Comparison of ENCODE assay signal across 32 cellular contexts in the genomic region with DNA sequence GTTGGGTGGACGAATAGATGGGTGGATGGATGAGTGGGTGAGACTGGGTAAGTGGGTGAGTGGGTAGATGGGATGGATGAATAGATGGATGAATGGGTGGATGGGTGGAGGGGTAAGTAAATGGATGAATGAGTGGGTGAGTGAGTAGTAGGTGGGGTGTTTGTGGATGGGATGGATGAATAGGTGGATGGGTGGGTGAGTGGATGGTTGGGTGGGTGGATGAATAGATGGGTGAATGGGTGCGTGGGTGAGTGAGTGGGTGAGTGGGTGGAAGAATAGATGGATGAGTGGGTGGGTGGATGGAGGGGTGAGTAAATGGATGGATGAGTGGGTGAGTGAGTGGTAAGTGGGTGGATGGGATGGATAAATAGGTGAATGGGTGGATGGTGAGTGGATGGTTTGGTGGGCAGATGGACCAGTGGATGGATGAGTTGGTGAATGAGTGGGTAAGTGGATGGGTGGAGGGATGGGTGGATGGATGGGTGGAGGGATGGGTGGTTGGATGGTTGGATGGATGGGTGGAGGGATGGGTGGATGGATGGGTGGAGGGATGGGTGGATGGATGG. TPM values are rescaled to one million over a fixed set of nuclear protein-coding genes. Genes with fewer than 3 reads are reported as not detected.
A peak's percentile ranks its signal among the peaks of the same experiment; 100 is the strongest.
DNase-seq lines count a peak whose midpoint lies in the region; ATAC-seq, FAIRE-seq and TF ChIP-seq lines count a peak whose summit lies in the region.
"Had no signal": no experiment of that assay in that cellular context is flagged by ENCODE, and none has a peak within 500 bp of the region (broad histone marks: within the 10 kb centered on the region; RNA-seq: fewer than 3 reads in every experiment).

No MANE protein-coding gene starts in this region.

- no peak overlapping the region for H2BK12ac ChIP-seq in H1 (ENCODE audit: low read depth, low read length)

- no peak overlapping the region for H3K4ac ChIP-seq in H1 (replicated peaks; ENCODE audit: insufficient read length, low read depth, low read length)

- CTCF ChIA-PET in HEK293 (lab: Yijun Ruan, JAX) (no interaction called here), H1 (lab: Charles Lee; ENCODE audit: partially characterized antibody) (no interaction called here)

- no peaks in the 10 kb centered on the region for H3K27me3 ChIP-seq in H1 (replicated peaks in 1 of 4; ENCODE audit: control insufficient read depth in 3 of 4, extremely low read depth in 1 of 4, insufficient read depth in 3 of 4, low read length in 3 of 4)
- H3K27me3 ChIP-seq: BE2C had no signal

- no peak overlapping the region for H4K91ac ChIP-seq in H1 (replicated peaks; ENCODE audit: insufficient read length, low read length)

- H3K9me3 ChIP-seq in HEK293 (ENCODE audit: control insufficient read depth, insufficient read depth, low read depth, low read length) (no peaks in the 10 kb centered on the region), H1 (ENCODE audit: insufficient read depth in 2 of 2, low read depth in 1 of 2, low read length in 1 of 2) (no peaks in the 10 kb centered on the region)
- H3K9me3 ChIP-seq: BE2C, BLaER1 had no signal

- TF ChIP-seq CTCF in HEK293 (tag by site-specific recombination; IDR thresholded peaks at IDR 0.05) (no peak), H1 (IDR thresholded peaks at IDR 0.05; ENCODE audit: control extremely low read depth in 1 of 3, insufficient read depth in 1 of 3, low read depth in 1 of 3, low read length in 3 of 3) (no peak), D721Med (IDR thresholded peaks at IDR 0.05; ENCODE audit: insufficient read depth, missing control alignments) (no peak)

- TF ChIP-seq RAD21 in H1 (IDR thresholded peaks at IDR 0.05 in 1 of 2, conservative IDR thresholded peaks at IDR 0.05 in 1 of 2; ENCODE audit: low read depth in 2 of 2, low read length in 2 of 2) = no peak

- H3K4me1 ChIP-seq in HEK293 (ENCODE audit: control insufficient read depth, insufficient read depth, low read length) = no peaks in the 10 kb centered on the region
- peaks cover 0 to under 1% (median 0%) of the 10 kb centered on the region in 4 experiments; a peak in 1 of 7 replicates for H3K4me1 ChIP-seq in H1 (replicated peaks in 1 of 4; ENCODE audit: control insufficient read depth in 3 of 4, insufficient read depth in 4 of 4, low read length in 3 of 4)

- POLR2A ChIA-PET in HEK293 (lab: Yijun Ruan, JAX) = no interaction called here
- POLR2A ChIA-PET in H1 (lab: Charles Lee; ENCODE audit: partially characterized antibody) = no interaction called here

- H3K18ac ChIP-seq in H1 (ENCODE audit: extremely low read depth, low read length) = no peak overlapping the region

- no peak overlapping the region for H3K9ac ChIP-seq in H1 (replicated peaks in 1 of 4; ENCODE audit: extremely low read depth in 1 of 4, low read depth in 3 of 4, low read length in 3 of 4)
- H3K9ac ChIP-seq: BLaER1 had no signal

- H3K4me3 Mint-ChIP-seq in stimulated activated memory B cell treated with anti-CD40 and anti-IgM and Interleukin-4, amounts not matched to agents 10 μg/mL and 1 μg/mL and 100 μg/mL, for 72 hours = no peak overlapping the region
- H3K4me3 Mint-ChIP-seq: CD14-positive monocyte; CD4-positive, alpha-beta memory T cell; CD4-positive, CD25-positive, alpha-beta regulatory T cell; CD8-positive, alpha-beta memory T cell had no signal

- H3K79me1 ChIP-seq in H1 (ENCODE audit: low read depth, low read length) = no peaks in the 10 kb centered on the region

- H3K9me3 Mint-ChIP-seq in stimulated activated memory B cell treated with anti-CD40 and anti-IgM and Interleukin-4, amounts not matched to agents 10 μg/mL and 1 μg/mL and 100 μg/mL, for 72 hours = peaks cover 31% of the 10 kb centered on the region

- H3K27ac Mint-ChIP-seq in stimulated activated memory B cell treated with anti-CD40 and anti-IgM and Interleukin-4, amounts not matched to agents 10 μg/mL and 1 μg/mL and 100 μg/mL, for 72 hours = no peak overlapping the region
- H3K27ac Mint-ChIP-seq: CD14-positive monocyte; CD4-positive, alpha-beta memory T cell; CD4-positive, CD25-positive, alpha-beta regulatory T cell had no signal

- H3K36me3 Mint-ChIP-seq in stimulated activated memory B cell treated with anti-CD40 and anti-IgM and Interleukin-4, amounts not matched to agents 10 μg/mL and 1 μg/mL and 100 μg/mL, for 72 hours = no peaks in the 10 kb centered on the region
- H3K36me3 Mint-ChIP-seq: CD14-positive monocyte; CD4-positive, alpha-beta memory T cell; CD4-positive, CD25-positive, alpha-beta regulatory T cell; CD8-positive, alpha-beta memory T cell had no signal

- H2BK20ac ChIP-seq in H1 (ENCODE audit: low read length) = no peak overlapping the region

- H3K27ac ChIP-seq in HEK293 (ENCODE audit: extremely low read depth, low read depth, low read length) = no peak overlapping the region
- no peak overlapping the region for H3K27ac ChIP-seq in H1 (ENCODE audit: low read depth, low read length)
- H3K27ac ChIP-seq: BLaER1 had no signal

- no peak overlapping the region for H3K4me2 ChIP-seq in H1 (ENCODE audit: insufficient read depth in 1 of 2, low read depth in 2 of 2, low read length in 2 of 2)
- H3K4me2 ChIP-seq: BLaER1 had no signal

- H3K23ac ChIP-seq in H1 (ENCODE audit: insufficient read length) = no peak overlapping the region

- H2BK5ac ChIP-seq in H1 (ENCODE audit: low read depth, low read length) = no peak overlapping the region

- H3K79me2 ChIP-seq in H1 (ENCODE audit: control insufficient read depth in 1 of 2, insufficient read depth in 2 of 2, low read length in 2 of 2) = no peaks in the 10 kb centered on the region

- H3K56ac ChIP-seq in H1 (replicated peaks; ENCODE audit: insufficient read length, low read depth, low read length) = peak overlapping the region; percentile 69

- peaks cover 75% of the 10 kb centered on the region for H3K27me3 Mint-ChIP-seq in stimulated activated memory B cell treated with anti-CD40 and anti-IgM and Interleukin-4, amounts not matched to agents 10 μg/mL and 1 μg/mL and 100 μg/mL, for 72 hours

- no peak overlapping the region for H4K8ac ChIP-seq in H1 (ENCODE audit: extremely low read depth, insufficient read depth, low read length)

- FAIRE-seq in HTR-8/SVneo (lab: Jason Lieb, UNC) (peak; percentile 80), H1 (lab: Jason Lieb, UNC) (no peak), D721Med (lab: Jason Lieb, UNC) (no peak)
- FAIRE-seq: A204.1, GM12878, GM12892, GM18507 had no signal

- no peak overlapping the region for H2BK120ac ChIP-seq in H1 (replicated peaks; ENCODE audit: low read depth, low read length)

- H2BK15ac ChIP-seq in H1 (ENCODE audit: low read length) = no peak overlapping the region

- H4K20me1 ChIP-seq in H1 (replicated peaks in 1 of 2; ENCODE audit: control insufficient read depth in 1 of 2, insufficient read depth in 2 of 2, low read length in 2 of 2) = peaks cover 0 to 5% of the 10 kb centered on the region in 2 experiments

- no peaks in the 10 kb centered on the region for H3K4me1 Mint-ChIP-seq in stimulated activated memory B cell treated with anti-CD40 and anti-IgM and Interleukin-4, amounts not matched to agents 10 μg/mL and 1 μg/mL and 100 μg/mL, for 72 hours
- H3K4me1 Mint-ChIP-seq: CD14-positive monocyte; CD4-positive, CD25-positive, alpha-beta regulatory T cell; CD8-positive, alpha-beta memory T cell had no signal

- no peak for TF ChIP-seq POLR2A in H1 (IDR thresholded peaks at IDR 0.05; ENCODE audit: control extremely low read depth in 1 of 2, low read depth in 2 of 2, low read length in 2 of 2)

- H4K5ac ChIP-seq in H1 (ENCODE audit: insufficient read length, low read depth, low read length) = no peak overlapping the region

- H2AK5ac ChIP-seq in H1 (ENCODE audit: low read depth, low read length) = no peak overlapping the region

- H3K23me2 ChIP-seq in H1 (ENCODE audit: low read depth, low read length) = peaks cover 18% of the 10 kb centered on the region; the same call in 1 of the 2 replicates

- no peak for TF ChIP-seq EP300 in H1 (IDR thresholded peaks at IDR 0.05; ENCODE audit: borderline replicate concordance in 1 of 2, low read depth in 2 of 2, low read length in 2 of 2)

- peaks cover 0 to 4% of the 10 kb centered on the region in 2 experiments; a peak in 1 of 3 replicates for H3K36me3 ChIP-seq in HEK293 (ENCODE audit: control insufficient read depth in 2 of 2, insufficient read depth in 1 of 2, low read length in 2 of 2)
- no peaks in the 10 kb centered on the region for H3K36me3 ChIP-seq in H1 (ENCODE audit: control insufficient read depth in 2 of 4, insufficient read depth in 4 of 4, low read length in 3 of 4)
- H3K36me3 ChIP-seq: BLaER1 had no signal

- H3K14ac ChIP-seq in H1 (ENCODE audit: insufficient read length) = no peak overlapping the region

- H3K4me3 ChIP-seq in HEK293 (ENCODE audit: low read depth, low read length) = no peak overlapping the region
- H3K4me3 ChIP-seq in H1 (ENCODE audit: extremely low read depth in 1 of 4, insufficient read depth in 2 of 4, low read depth in 3 of 4, low read length in 4 of 4) = no peak overlapping the region
- H3K4me3 ChIP-seq: BLaER1, GM12878 had no signal

- ATAC-seq in stimulated activated memory B cell treated with anti-CD40 and anti-IgM and Interleukin-4, amounts not matched to agents 10 μg/mL and 1 μg/mL and 100 μg/mL, for 72 hours = peak; percentile 25
- no peak for ATAC-seq in GM21529 (IDR thresholded peaks at IDR 0.05; ENCODE audit: unreplicated experiment)
- ATAC-seq: GM12878 had no signal

- no peak overlapping the region for H2AFZ ChIP-seq in H1 (ENCODE audit: low read length)

- WGBS in H1 (ENCODE audit: extremely low coverage in 1 of 2, insufficient coverage in 1 of 2, insufficient read length in 1 of 2, insufficient replicate concordance in 2 of 2, low coverage in 1 of 2, low lambda C conversion rate in 2 of 2, missing lambda C conversion rate in 1 of 2), 2 experiments = 56% methylated on average over 1 of the region's 2 CpGs; no CpG with 5 or more reads in 1 of the 2 experiments

- DNase-seq in HTR-8/SVneo (ENCODE audit: insufficient read length, low spot score) (no peak), H1 (ENCODE audit: low read depth in 1 of 2, low spot score in 2 of 2) (no peak), D721Med (ENCODE audit: insufficient read length, low spot score) (no peak), HuH-7 (ENCODE audit: low spot score) (no peak)
- DNase-seq: ACHN; BE2C; C1 segment of cervical spinal cord; Calu3; CD4-positive, alpha-beta memory T cell; CD4-positive, CD25-positive, alpha-beta regulatory T cell; COR-L47; DMS 273 treated with DMSO at 0.1 percent for 48 hours; DMS153; DMS53; DMS79; DND-41; EL; GDM1 had no signal

RNA-seq across cellular contexts. Expression of gene IGF2, which starts 12.6 kb away (rescaled TPM):
- total RNA-seq in H1 (2021; fragmentation: NEBNext Ultra II Directional; extraction: Animal tissue kit (Norgen Biotek cat#: 25700)) = 1.3 and 1.5 TPM in 2 replicates
- polyA plus RNA-seq in H1 (2011; rRNA removed) = 0.74 and 2.0 TPM in 2 replicates
- 1.1 TPM for polyA plus RNA-seq in H1 (2011; cell fraction: cytosol; rRNA removed)
- polyA plus RNA-seq in H1 (2011; cell fraction: nucleus; rRNA removed) = 0.37 TPM
- polyA plus RNA-seq in H1 (2012, experiment 1 of 2) = 1.6 to 3.2 TPM (median 2.7 TPM) in 4 replicates
- 1.00 TPM for polyA plus RNA-seq in H1 (2012, experiment 2 of 2)
- polyA plus RNA-seq in H1 (2013, experiment 1 of 2) = 2.0 TPM
- polyA plus RNA-seq in H1 (2013, experiment 2 of 2) = 2.6 TPM
- 0.20 and 0.57 TPM in 2 replicates for polyA minus RNA-seq in H1 (2011; rRNA and poly(A)+ RNA removed)
- 0.88 TPM for polyA minus RNA-seq in H1 (2011; cell fraction: cytosol; rRNA and poly(A)+ RNA removed)
- polyA minus RNA-seq in H1 (2011; cell fraction: nucleus; rRNA and poly(A)+ RNA removed) = 0.70 TPM
- total RNA-seq: CD4-positive, alpha-beta memory T cell; G401 had no signal
- polyA plus RNA-seq: CD14-positive monocyte; CD4-positive, alpha-beta memory T cell; CD4-positive, CD25-positive, alpha-beta regulatory T cell; CD8-positive, alpha-beta memory T cell; GM12878 had no signal

RNA-seq across cellular contexts. Expression of gene INS, which starts 34.4 kb away (rescaled TPM):
- not detected in 2 replicates for total RNA-seq in H1 (2021; fragmentation: NEBNext Ultra II Directional; extraction: Animal tissue kit (Norgen Biotek cat#: 25700))
- polyA plus RNA-seq in H1 (2011; rRNA removed) = not detected in 2 replicates
- not detected for polyA plus RNA-seq in H1 (2011; cell fraction: cytosol; rRNA removed)
- polyA plus RNA-seq in H1 (2011; cell fraction: nucleus; rRNA removed) = not detected
- polyA plus RNA-seq in H1 (2012, experiment 1 of 2) = not detected in 4 replicates
- not detected for polyA plus RNA-seq in H1 (2012, experiment 2 of 2)
- not detected for polyA plus RNA-seq in H1 (2013, experiment 1 of 2)
- polyA plus RNA-seq in H1 (2013, experiment 2 of 2) = not detected
- not detected in 2 replicates for polyA minus RNA-seq in H1 (2011; rRNA and poly(A)+ RNA removed)
- not detected for polyA minus RNA-seq in H1 (2011; cell fraction: cytosol; rRNA and poly(A)+ RNA removed)
- not detected for polyA minus RNA-seq in H1 (2011; cell fraction: nucleus; rRNA and poly(A)+ RNA removed)
- total RNA-seq: A673; Calu3; CD4-positive, alpha-beta memory T cell; CD4-positive, CD25-positive, alpha-beta regulatory T cell; CD8-positive, alpha-beta memory T cell; Daoy; G401; GM12878 had no signal
- polyA plus RNA-seq: AG04450; CD14-positive monocyte; CD4-positive, alpha-beta memory T cell; CD4-positive, CD25-positive, alpha-beta regulatory T cell; CD8-positive, alpha-beta memory T cell; GM12878 had no signal

RNA-seq across cellular contexts. Expression of gene TH, which starts 45.0 kb away (rescaled TPM):
- total RNA-seq in H1 (2021; fragmentation: NEBNext Ultra II Directional; extraction: Animal tissue kit (Norgen Biotek cat#: 25700)) = not detected in 2 replicates
- polyA plus RNA-seq in H1 (2011; rRNA removed) = 0.09 and 0.16 TPM in 2 replicates
- polyA plus RNA-seq in H1 (2011; cell fraction: cytosol; rRNA removed) = 0.09 TPM
- 0.11 TPM for polyA plus RNA-seq in H1 (2011; cell fraction: nucleus; rRNA removed)
- polyA plus RNA-seq in H1 (2012, experiment 1 of 2) = 0.11 TPM in 1 of 4 replicates, not detected in the others
- polyA plus RNA-seq in H1 (2012, experiment 2 of 2) = not detected
- not detected for polyA plus RNA-seq in H1 (2013, experiment 1 of 2)
- not detected for polyA plus RNA-seq in H1 (2013, experiment 2 of 2)
- polyA minus RNA-seq in H1 (2011; rRNA and poly(A)+ RNA removed) = not detected in 2 replicates
- polyA minus RNA-seq in H1 (2011; cell fraction: cytosol; rRNA and poly(A)+ RNA removed) = not detected
- not detected for polyA minus RNA-seq in H1 (2011; cell fraction: nucleus; rRNA and poly(A)+ RNA removed)
- total RNA-seq: A673; Calu3; CD4-positive, alpha-beta memory T cell; CD4-positive, CD25-positive, alpha-beta regulatory T cell; CD8-positive, alpha-beta memory T cell; Daoy; G401; GM12878 had no signal
- polyA plus RNA-seq: AG04450; CD14-positive monocyte; CD4-positive, alpha-beta memory T cell; CD4-positive, CD25-positive, alpha-beta regulatory T cell; CD8-positive, alpha-beta memory T cell; GM12878 had no signal
